Comparison of ENCODE assay signal across 13 cellular contexts in the genomic region with DNA sequence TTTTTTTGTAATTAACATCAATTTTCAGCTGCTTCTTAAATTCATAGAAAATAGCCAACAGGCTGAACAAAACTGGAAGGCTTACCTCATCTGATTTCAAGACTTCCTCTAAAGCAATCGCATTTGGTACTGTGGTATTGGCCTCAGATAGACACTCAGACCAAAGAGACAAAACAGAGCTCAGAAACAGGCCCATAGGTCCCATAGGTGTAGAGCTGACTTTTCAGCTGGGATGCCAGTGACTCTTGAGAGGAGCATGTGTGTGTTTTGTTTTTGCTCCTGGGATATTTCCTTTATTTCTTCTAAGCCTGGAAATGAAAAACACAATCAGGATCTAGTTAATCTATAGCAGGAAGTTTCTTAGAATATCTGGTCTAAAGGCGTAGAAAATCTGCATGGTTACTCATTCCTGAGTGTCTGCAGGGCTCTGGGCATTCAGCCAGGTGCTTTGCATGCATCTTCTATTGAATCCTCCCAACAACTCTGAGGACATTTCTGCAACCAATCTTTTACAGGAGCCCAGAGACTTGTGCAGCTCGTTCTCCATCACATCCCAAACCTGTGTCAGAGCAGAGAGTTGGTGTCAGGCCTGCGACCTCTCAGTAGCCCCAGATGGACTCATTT.
DNase-seq lines count a peak whose midpoint lies in the region; ATAC-seq and TF ChIP-seq lines count a peak whose summit lies in the region.
"Had no signal": no experiment of that assay in that cellular context is flagged by ENCODE, and none has a peak within 500 bp of the region (broad histone marks: within the 10 kb centered on the region; RNA-seq: fewer than 3 reads in every experiment).

No MANE protein-coding gene starts in this region.

- CTCF ChIA-PET in mammary epithelial cell (lab: Charles Lee; ENCODE audit: low non-redundant PET): no interaction called here

- in situ Hi-C loops in mammary epithelial cell (cut with MboI; ENCODE audit: low sequenced_read_pairs in 2 of 2): no loop called here

- TF ChIP-seq CTCF in AG10803 (conservative IDR thresholded peaks at IDR 0.05; ENCODE audit: low read length): no peak
- no peak for TF ChIP-seq CTCF in mammary epithelial cell (conservative IDR thresholded peaks at IDR 0.05 in 1 of 2, IDR thresholded peaks at IDR 0.05 in 1 of 2; ENCODE audit: extremely low read depth in 1 of 2, insufficient read depth in 1 of 2, low read depth in 1 of 2, low read length in 2 of 2)
- TF ChIP-seq CTCF in kidney epithelial cell (IDR thresholded peaks at IDR 0.05; ENCODE audit: insufficient read depth, low read length, poor library complexity, severe bottlenecking): no peak
- TF ChIP-seq CTCF in prostate gland (IDR thresholded peaks at IDR 0.05): no peak

- no peak overlapping the region for H2AFZ ChIP-seq in mammary epithelial cell (ENCODE audit: low read depth, low read length)

- no peak overlapping the region for H3K4me2 ChIP-seq in mammary epithelial cell (ENCODE audit: insufficient read depth, low read depth, low read length)

- dilution Hi-C loops in mammary epithelial cell (cut with HindIII; ENCODE audit: low sequenced_read_pairs): no loop called here

- H3K9me3 ChIP-seq in mammary epithelial cell (replicated peaks; ENCODE audit: insufficient read depth, low read length) (no peaks in the 10 kb centered on the region), prostate gland (no peaks in the 10 kb centered on the region)

- peak; percentile 79 for DNase-seq in AG10803 (ENCODE audit: low read depth)
- DNase-seq in HT-29 (ENCODE audit: low spot score): peak; percentile 34
- peak; percentile 45 for DNase-seq in mammary epithelial cell
- peak; percentile 28 for DNase-seq in kidney epithelial cell (ENCODE audit: low read depth)
- DNase-seq in putamen (ENCODE audit: low spot score): no peak
- DNase-seq in prostate gland (ENCODE audit: low spot score): no peak
- DNase-seq: natural killer cell; NCI-H2171; SHP77 treated with DMSO at 0.1 percent for 48 hours; stimulated activated naive CD8-positive, alpha-beta T cell treated with anti-CD3 and anti-CD28 coated beads, Interleukin-15, Interleukin-2, amounts not matched to agents 100 U/mL and 50 U/mL, for 24 hours had no signal

- TF ChIP-seq POLR2A in prostate gland (IDR thresholded peaks at IDR 0.05): no peak

- H3K36me3 ChIP-seq in mammary epithelial cell (ENCODE audit: insufficient read depth, low read length) (no peaks in the 10 kb centered on the region), kidney epithelial cell (ENCODE audit: control insufficient read depth, insufficient read depth, low read length) (no peaks in the 10 kb centered on the region), prostate gland (no peaks in the 10 kb centered on the region)

- H3K4me3 ChIP-seq in AG10803 (ENCODE audit: low read length) (no peak overlapping the region), mammary epithelial cell (replicated peaks in 1 of 3; ENCODE audit: insufficient read depth in 1 of 3, low read depth in 2 of 3, low read length in 3 of 3) (no peak overlapping the region), kidney epithelial cell (ENCODE audit: low read depth, low read length) (no peak overlapping the region), prostate gland (no peak overlapping the region)

- H3K4me1 ChIP-seq in mammary epithelial cell (ENCODE audit: insufficient read depth, low read length) (peaks cover 5% of the 10 kb centered on the region), prostate gland (replicated peaks) (no peaks in the 10 kb centered on the region)

- no peak overlapping the region for H3K9ac ChIP-seq in mammary epithelial cell (ENCODE audit: insufficient read depth, low read length)

- H3K27ac ChIP-seq in mammary epithelial cell (ENCODE audit: insufficient read depth, low read depth, low read length) (no peak overlapping the region), prostate gland (no peak overlapping the region)

- intact Hi-C loops in mammary epithelial cell (cut with micrococcal nuclease): no loop called here
- intact Hi-C loops in prostate gland (cut with DNase I): no loop called here

- no TSS peak for BruUV-seq in mammary epithelial cell (replicated peaks; lab: Mats Ljungman, UMichigan)

- H3K79me2 ChIP-seq in mammary epithelial cell (ENCODE audit: insufficient read depth, low read length): no peaks in the 10 kb centered on the region

- WGBS in mammary epithelial cell (ENCODE audit: low coverage, missing lambda C conversion rate): 40% methylated on average over 4 of the region's 4 CpGs
- 68% methylated on average over 4 of the region's 4 CpGs for WGBS in prostate gland

- peaks cover 6% of the 10 kb centered on the region for H3K27me3 ChIP-seq in mammary epithelial cell (ENCODE audit: insufficient read depth, low read length)
- peaks cover 14% of the 10 kb centered on the region for H3K27me3 ChIP-seq in kidney epithelial cell (ENCODE audit: control insufficient read depth, insufficient read depth, low read length)
- H3K27me3 ChIP-seq in prostate gland (replicated peaks; ENCODE audit: insufficient read depth): no peaks in the 10 kb centered on the region

- ATAC-seq in HG03432 (IDR thresholded peaks at IDR 0.05; ENCODE audit: unreplicated experiment): no peak
- ATAC-seq in GM21737 (IDR thresholded peaks at IDR 0.05; ENCODE audit: unreplicated experiment): no peak
- ATAC-seq: activated T-helper 17 cell treated with anti-CD3 and anti-CD28 coated beads, Interleukin-2, amount 50 U/mL, for 72 hours; natural killer cell; stimulated activated naive CD8-positive, alpha-beta T cell treated with anti-CD3 and anti-CD28 coated beads, Interleukin-15, Interleukin-2, amounts not matched to agents 100 U/mL and 50 U/mL, for 24 hours had no signal

- no peaks in the 10 kb centered on the region for H4K20me1 ChIP-seq in mammary epithelial cell (ENCODE audit: insufficient read depth, low read length)

Comparison
In these comparisons a context has a peak if more than half of its experiments do, and no peak if none do; other contexts are left out.
1. DNase-seq: peak in AG10803 (single experiment), HT-29 (single experiment), mammary epithelial cell (single experiment) and kidney epithelial cell (single experiment); none in putamen (single experiment) and prostate gland (single experiment).